Comparison of ENCODE assay signal across 25 cellular contexts in the genomic region with DNA sequence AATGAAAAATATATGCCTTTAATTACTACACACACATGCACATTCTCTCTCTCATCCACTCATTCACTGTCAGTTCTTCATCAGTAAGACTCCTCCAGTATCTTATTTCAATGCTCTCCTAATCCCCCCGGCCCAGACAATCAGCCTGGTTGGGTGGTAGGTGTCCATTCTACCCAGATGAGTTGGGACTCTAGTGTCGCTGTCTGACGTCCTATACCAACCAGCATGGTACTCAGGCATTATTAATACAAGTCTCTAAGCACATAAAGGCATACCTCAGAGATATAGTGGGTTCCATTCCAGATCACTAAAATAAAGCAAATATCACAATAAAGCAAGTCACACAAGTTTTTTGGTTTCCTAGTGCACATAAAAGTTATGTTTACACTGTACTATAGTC. TPM values are rescaled to one million over a fixed set of nuclear protein-coding genes. Genes with fewer than 3 reads are reported as not detected.
DNase-seq lines count a peak whose midpoint lies in the region; ATAC-seq, FAIRE-seq and TF ChIP-seq lines count a peak whose summit lies in the region.
"Had no signal": no experiment of that assay in that cellular context is flagged by ENCODE, and none has a peak within 500 bp of the region (broad histone marks: within the 10 kb centered on the region; RNA-seq: fewer than 3 reads in every experiment).

No MANE protein-coding gene starts in this region.

- no peak overlapping the region for H3K9ac ChIP-seq in BLaER1
- no peak overlapping the region for H3K9ac ChIP-seq in GM12878 (ENCODE audit: control insufficient read depth, insufficient read depth, low read length)
- H3K9ac ChIP-seq in trophoblast cell (ENCODE audit: low read length): no peak overlapping the region
- no peak overlapping the region for H3K9ac ChIP-seq in neuronal stem cell (ENCODE audit: low read depth, low read length, poor library complexity)
- H3K9ac ChIP-seq: GM23248 had no signal

- H3K79me2 ChIP-seq in GM12878 (ENCODE audit: control insufficient read depth, insufficient read depth, low read length) (peaks cover 25% of the 10 kb centered on the region), trophoblast cell (ENCODE audit: control insufficient read depth, insufficient read depth, low read length, poor library complexity) (peaks cover 6% of the 10 kb centered on the region)

- peaks cover 22% of the 10 kb centered on the region for H3K36me3 Mint-ChIP-seq in CD8-positive, alpha-beta T cell
- peaks cover 26% of the 10 kb centered on the region for H3K36me3 Mint-ChIP-seq in stimulated activated memory B cell treated with anti-CD40 and anti-IgM and Interleukin-4, amounts not matched to agents 10 μg/mL and 1 μg/mL and 100 μg/mL, for 72 hours

- no peaks in the 10 kb centered on the region for H3K27me3 Mint-ChIP-seq in CD8-positive, alpha-beta T cell (ENCODE audit: low read depth)
- H3K27me3 Mint-ChIP-seq in stimulated activated memory B cell treated with anti-CD40 and anti-IgM and Interleukin-4, amounts not matched to agents 10 μg/mL and 1 μg/mL and 100 μg/mL, for 72 hours: no peaks in the 10 kb centered on the region
- H3K27me3 Mint-ChIP-seq: CD8-positive, alpha-beta memory T cell had no signal

- peak overlapping the region; percentile 8 for H3K27ac Mint-ChIP-seq in CD8-positive, alpha-beta T cell
- H3K27ac Mint-ChIP-seq in stimulated activated memory B cell treated with anti-CD40 and anti-IgM and Interleukin-4, amounts not matched to agents 10 μg/mL and 1 μg/mL and 100 μg/mL, for 72 hours: no peak overlapping the region
- H3K27ac Mint-ChIP-seq: CD8-positive, alpha-beta memory T cell had no signal

- no peak overlapping the region for H2AK5ac ChIP-seq in trophoblast cell (ENCODE audit: low read length)
- no peak overlapping the region for H2AK5ac ChIP-seq in neuronal stem cell (ENCODE audit: low read depth, low read length)

- no peak overlapping the region for H3K14ac ChIP-seq in trophoblast cell (ENCODE audit: low read length)
- H3K14ac ChIP-seq in neuronal stem cell (ENCODE audit: low read length): no peak overlapping the region

- no peak for ATAC-seq in CD8-positive, alpha-beta T cell
- ATAC-seq in GM12878: no peak
- no peak for ATAC-seq in stimulated activated memory B cell treated with anti-CD40 and anti-IgM and Interleukin-4, amounts not matched to agents 10 μg/mL and 1 μg/mL and 100 μg/mL, for 72 hours
- ATAC-seq: A549 had no signal

- no peak for TF ChIP-seq POLR2A in GM12878 (IDR thresholded peaks at IDR 0.05; ENCODE audit: low read depth, low read length)

- intact Hi-C loops in CD8-positive, alpha-beta T cell (cut with DNase I, micrococcal nuclease): no loop called here
- intact Hi-C loops in GM12878 (cut with micrococcal nuclease; ENCODE audit: unreplicated experiment): no loop called here

- H4K8ac ChIP-seq in trophoblast cell (ENCODE audit: low read depth, low read length) (no peak overlapping the region), neuronal stem cell (ENCODE audit: low read depth, low read length) (no peak overlapping the region)

- RAD21 ChIA-PET in GM12878 (lab: Charles Lee; ENCODE audit: unreplicated experiment): no interaction called here

- H3K9me3 ChIP-seq in BLaER1 (peaks cover 24% of the 10 kb centered on the region), GM12878 (replicated peaks; ENCODE audit: control insufficient read depth, insufficient read depth, low read length) (peaks cover 3% of the 10 kb centered on the region; the same call in 2 of the 3 replicates), trophoblast cell (ENCODE audit: insufficient read depth, low read depth, low read length) (no peaks in the 10 kb centered on the region), neuronal stem cell (replicated peaks in 1 of 2; ENCODE audit: control insufficient read depth in 2 of 2, insufficient read depth in 1 of 2, low read depth in 1 of 2, low read length in 2 of 2) (peaks cover 4 to 42% of the 10 kb centered on the region in 2 donors)
- H3K9me3 ChIP-seq in CD8-positive, alpha-beta T cell (ENCODE audit: low read length): no peaks in the 10 kb centered on the region

- no peak for TF ChIP-seq EP300 in GM12878 (IDR thresholded peaks at IDR 0.05; ENCODE audit: borderline replicate concordance in 1 of 2, control insufficient read depth in 1 of 2, low read depth in 2 of 2, low read length in 2 of 2)

- H3K27ac ChIP-seq in BLaER1 (no peak overlapping the region), GM12878 (ENCODE audit: control insufficient read depth, insufficient read depth) (no peak overlapping the region), trophoblast cell (ENCODE audit: low read depth, low read length) (no peak overlapping the region), neuronal stem cell (replicated peaks; ENCODE audit: low read length) (no peak overlapping the region)
- H3K27ac ChIP-seq in CD8-positive, alpha-beta T cell (ENCODE audit: low read depth, low read length): no peak overlapping the region
- H3K27ac ChIP-seq: A549, C4-2B, GM23248 had no signal

- H3K4me3 Mint-ChIP-seq in CD8-positive, alpha-beta T cell: no peak overlapping the region
- no peak overlapping the region for H3K4me3 Mint-ChIP-seq in stimulated activated memory B cell treated with anti-CD40 and anti-IgM and Interleukin-4, amounts not matched to agents 10 μg/mL and 1 μg/mL and 100 μg/mL, for 72 hours
- H3K4me3 Mint-ChIP-seq: CD4-positive, CD25-positive, alpha-beta regulatory T cell had no signal

- H3K4me2 ChIP-seq in BLaER1 (peak overlapping the region; percentile 41), GM12878 (ENCODE audit: control insufficient read depth, insufficient read depth) (no peak overlapping the region), trophoblast cell (ENCODE audit: low read length) (no peak overlapping the region), neuronal stem cell (ENCODE audit: insufficient read depth, low read length, poor library complexity, severe bottlenecking) (no peak overlapping the region)
- H3K4me2 ChIP-seq: A549 had no signal

- H3K36me3 ChIP-seq in BLaER1 (peaks cover 80% of the 10 kb centered on the region), GM12878 (ENCODE audit: control insufficient read depth in 2 of 2, insufficient read depth in 2 of 2, low read length in 1 of 2) (no peaks in the 10 kb centered on the region; a peak in 1 of 4 replicates), trophoblast cell (ENCODE audit: control insufficient read depth in 1 of 2, insufficient read depth in 2 of 2, low read length in 2 of 2) (peaks cover 1 to 3% of the 10 kb centered on the region in 2 experiments), neuronal stem cell (replicated peaks in 1 of 2; ENCODE audit: control insufficient read depth in 2 of 2, insufficient read depth in 2 of 2, low read length in 2 of 2) (peaks cover 12 to 60% of the 10 kb centered on the region in 2 donors)
- H3K36me3 ChIP-seq in CD8-positive, alpha-beta T cell (ENCODE audit: insufficient read depth, low read length): no peaks in the 10 kb centered on the region

- in situ Hi-C loops in GM12878 (cut with MboI): loop anchor here (25.0 kb wide), 1 partner anchor 692 kb away; a partner anchor contains a TSS

- H3K23ac ChIP-seq in trophoblast cell (ENCODE audit: low read length) (no peak overlapping the region), neuronal stem cell (ENCODE audit: low read depth, low read length, poor library complexity) (no peak overlapping the region)

- SMC1A ChIA-PET in GM12878 (lab: Charles Lee; ENCODE audit: uncharacterized antibody, unreplicated experiment): no interaction called here

- CTCF ChIA-PET in CD8-positive, alpha-beta T cell (lab: Charles Lee): interaction anchor here (0.7 kb wide), 1 partner anchor 9 kb away, joined by 3 read pairs; no protein-coding TSS in a partner anchor
- CTCF ChIA-PET in GM12878 (lab: Yijun Ruan, JAX): no interaction called here

- WGBS in GM12878 (ENCODE audit: insufficient coverage, insufficient replicate concordance, low lambda C conversion rate, missing lambda C conversion rate): 28% methylated on average over 3 of the region's 3 CpGs
- WGBS in trophoblast cell (ENCODE audit: extremely low coverage, insufficient coverage, insufficient read length): no CpG with 5 or more reads among the region's 3 CpGs
- no CpG with 5 or more reads among the region's 3 CpGs for WGBS in neuronal stem cell (ENCODE audit: extremely low coverage in 2 of 2, insufficient read length in 2 of 2, insufficient replicate concordance in 1 of 2), 2 donors

- no peak overlapping the region for H4K12ac ChIP-seq in trophoblast cell (ENCODE audit: low read depth, low read length)

- no peak for DNase-seq in CD8-positive, alpha-beta T cell
- DNase-seq in GM12878 (ENCODE audit: low read depth, low spot score): no peak
- no peak for DNase-seq in trophoblast cell
- no peak for DNase-seq in neuronal stem cell (ENCODE audit: low spot score)
- no peak for DNase-seq in NCI-H1105 treated with DMSO at 0.1 percent for 48 hours (lab: John Stamatoyannopoulos, UW)
- DNase-seq: 8988T; ACHN; AML-193; BE2C; CD4-positive, CD25-positive, alpha-beta regulatory T cell; CD8-positive, alpha-beta memory T cell; DMS 273 treated with DMSO at 0.1 percent for 48 hours; DMS79; EL; GDM1; GM23248; H7; HCEC 1CT had no signal

- TF ChIP-seq RAD21 in GM12878 (IDR thresholded peaks at IDR 0.05; ENCODE audit: insufficient read depth, low read depth, low read length): no peak

- POLR2A ChIA-PET in CD8-positive, alpha-beta T cell (lab: Charles Lee): no interaction called here
- POLR2A ChIA-PET in GM12878 (lab: Charles Lee): no interaction called here

- H3K4me1 ChIP-seq in BLaER1 (peaks cover 74% of the 10 kb centered on the region), GM12878 (ENCODE audit: control insufficient read depth, insufficient read depth, low read length) (no peaks in the 10 kb centered on the region), trophoblast cell (ENCODE audit: control insufficient read depth in 1 of 2, insufficient read depth in 2 of 2, low read length in 2 of 2) (no peaks in the 10 kb centered on the region), neuronal stem cell (ENCODE audit: control insufficient read depth in 2 of 2, insufficient read depth in 1 of 2, low read depth in 1 of 2, low read length in 2 of 2) (peaks cover 0 to 2% of the 10 kb centered on the region in 2 donors)
- H3K4me1 ChIP-seq in CD8-positive, alpha-beta T cell (ENCODE audit: insufficient read depth, low read length): peaks cover 6% of the 10 kb centered on the region

- H2AFZ ChIP-seq in GM12878 (ENCODE audit: control insufficient read depth, low read depth, low read length) (no peak overlapping the region), trophoblast cell (ENCODE audit: insufficient read depth, low read length, poor library complexity) (no peak overlapping the region), neuronal stem cell (ENCODE audit: low read length) (no peak overlapping the region)
- H2AFZ ChIP-seq: GM23248 had no signal

- no peak overlapping the region for H3K4me3 ChIP-seq in BLaER1
- H3K4me3 ChIP-seq in CD8-positive, alpha-beta T cell (ENCODE audit: low read depth, low read length): no peak overlapping the region
- no peak overlapping the region for H3K4me3 ChIP-seq in GM12878
- no peak overlapping the region for H3K4me3 ChIP-seq in trophoblast cell (ENCODE audit: low read depth, low read length)
- H3K4me3 ChIP-seq in neuronal stem cell (ENCODE audit: low read length in 2 of 2): no peak overlapping the region
- H3K4me3 ChIP-seq: A549, GM23248 had no signal

- FAIRE-seq in GM12878 (lab: Jason Lieb, UNC): peak; percentile 62
- FAIRE-seq: A549, D721Med, GM12891, H1 had no signal

- BruUV-seq in GM12878 (replicated peaks; lab: Mats Ljungman, UMichigan): no TSS peak

- H4K20me1 ChIP-seq in BLaER1: peaks cover 100% of the 10 kb centered on the region
- H4K20me1 ChIP-seq in GM12878 (ENCODE audit: control insufficient read depth, insufficient read depth): no peaks in the 10 kb centered on the region; the same call in 1 of the 2 replicates

- no peak overlapping the region for H2BK15ac ChIP-seq in neuronal stem cell (ENCODE audit: low read length)

- H3K9me3 Mint-ChIP-seq in CD8-positive, alpha-beta T cell: no peaks in the 10 kb centered on the region
- no peaks in the 10 kb centered on the region for H3K9me3 Mint-ChIP-seq in stimulated activated memory B cell treated with anti-CD40 and anti-IgM and Interleukin-4, amounts not matched to agents 10 μg/mL and 1 μg/mL and 100 μg/mL, for 72 hours

- H2BK12ac ChIP-seq in trophoblast cell (ENCODE audit: low read length) (no peak overlapping the region), neuronal stem cell (ENCODE audit: low read length) (no peak overlapping the region)

- no peak overlapping the region for H3K18ac ChIP-seq in trophoblast cell (ENCODE audit: low read length)
- no peak overlapping the region for H3K18ac ChIP-seq in neuronal stem cell (ENCODE audit: low read length)

- H3K27me3 ChIP-seq in BLaER1 (no peaks in the 10 kb centered on the region), GM12878 (replicated peaks in 1 of 2; ENCODE audit: control insufficient read depth in 2 of 2, insufficient read depth in 2 of 2, low read length in 1 of 2) (no peaks in the 10 kb centered on the region), trophoblast cell (ENCODE audit: insufficient read depth, low read length) (no peaks in the 10 kb centered on the region), neuronal stem cell (ENCODE audit: control insufficient read depth in 3 of 3, insufficient read depth in 3 of 3, low read depth in 1 of 3, low read length in 3 of 3) (no peaks in the 10 kb centered on the region)
- no peaks in the 10 kb centered on the region for H3K27me3 ChIP-seq in CD8-positive, alpha-beta T cell (ENCODE audit: insufficient read depth, low read length)
- H3K27me3 ChIP-seq: BE2C had no signal

- H3K79me1 ChIP-seq in trophoblast cell (ENCODE audit: low read length): no peaks in the 10 kb centered on the region
- no peaks in the 10 kb centered on the region for H3K79me1 ChIP-seq in neuronal stem cell (ENCODE audit: low read depth, low read length)

- TF ChIP-seq CTCF in CD8-positive, alpha-beta T cell (IDR thresholded peaks at IDR 0.05): no peak
- TF ChIP-seq CTCF in GM12878 (IDR thresholded peaks at IDR 0.05 in 2 of 3, conservative IDR thresholded peaks at IDR 0.05 in 1 of 3; ENCODE audit: control insufficient read depth in 2 of 3, extremely low read depth in 1 of 3, insufficient read depth in 1 of 3, low read depth in 3 of 3, low read length in 3 of 3): no peak

- H3K4ac ChIP-seq in trophoblast cell (ENCODE audit: low read depth, low read length): peak overlapping the region; percentile 81
- no peak overlapping the region for H3K4ac ChIP-seq in neuronal stem cell (ENCODE audit: low read length)

- H4K91ac ChIP-seq in trophoblast cell (ENCODE audit: low read depth, low read length) (no peak overlapping the region), neuronal stem cell (ENCODE audit: low read depth, low read length, poor library complexity) (no peak overlapping the region)

- H2BK5ac ChIP-seq in trophoblast cell (ENCODE audit: low read depth, low read length, poor library complexity) (no peak overlapping the region), neuronal stem cell (ENCODE audit: low read length) (no peak overlapping the region)

- H2BK120ac ChIP-seq in trophoblast cell (ENCODE audit: insufficient read depth, low read length, poor library complexity) (no peak overlapping the region), neuronal stem cell (ENCODE audit: low read depth, low read length) (no peak overlapping the region)

- peaks cover 39% of the 10 kb centered on the region for H3K4me1 Mint-ChIP-seq in CD8-positive, alpha-beta T cell (ENCODE audit: low read depth)
- H3K4me1 Mint-ChIP-seq in stimulated activated memory B cell treated with anti-CD40 and anti-IgM and Interleukin-4, amounts not matched to agents 10 μg/mL and 1 μg/mL and 100 μg/mL, for 72 hours: peaks cover 23% of the 10 kb centered on the region

RNA-seq across cellular contexts. Expression of a gene that starts 19.8 kb away (rescaled TPM):
- 10 to 100 TPM; 62.4 to 64.3 TPM for total RNA-seq in CD8-positive, alpha-beta T cell
- total RNA-seq in GM12878 (2013; cell fraction: nucleolus; rRNA removed): 59.2 and 62.6 TPM in 2 replicates
- 18.0 and 20.2 TPM in 2 replicates for total RNA-seq in GM12878 (2014; rRNA removed)
- 25.7 and 26.1 TPM in 2 replicates for total RNA-seq in GM12878 (2014; rRNA removed; fragmentation: Illumina TruSeq; extraction: Trizol)
- 22.9 and 23.4 TPM in 2 replicates for total RNA-seq in GM12878 (2021)
- polyA plus RNA-seq in GM12878 (2011; ENCODE audit: low read depth): 5.8 TPM
- polyA plus RNA-seq in GM12878 (2011; rRNA removed): 10.0 and 13.8 TPM in 2 replicates
- 3.5 and 3.7 TPM in 2 replicates for polyA plus RNA-seq in GM12878 (2011; cell fraction: cytosol; rRNA removed)
- polyA plus RNA-seq in GM12878 (2011; cell fraction: nucleus; rRNA removed): 9.3 and 10.4 TPM in 2 replicates
- 7.4 and 8.1 TPM in 2 replicates for polyA plus RNA-seq in GM12878 (2012)
- polyA plus RNA-seq in GM12878 (2014; fragmentation: Illumina TruSeq; extraction: Trizol): 12.5 and 15.6 TPM in 2 replicates
- 1 to 10 TPM; 2.9 to 4.0 TPM for polyA plus RNA-seq in GM12878 (2014; fragmentation: Nextera tagmentation; extraction: Ambion mirVana)
- polyA plus RNA-seq in GM12878 (2014; rRNA removed): 6.3 and 6.8 TPM in 2 replicates
- polyA plus RNA-seq in GM12878 (2016; fragmentation: Nextera tagmentation; extraction: Ambion mirVana): 1 to 10 TPM; 4.1 to 8.6 TPM
- 20.1 and 37.1 TPM in 2 replicates for polyA minus RNA-seq in GM12878 (2011; rRNA and poly(A)+ RNA removed)
- 6.1 and 9.5 TPM in 2 replicates for polyA minus RNA-seq in GM12878 (2011; cell fraction: cytosol; rRNA and poly(A)+ RNA removed)
- polyA minus RNA-seq in GM12878 (2011; cell fraction: nucleus; rRNA and poly(A)+ RNA removed): 15.2 and 19.6 TPM in 2 replicates
- polyA plus RNA-seq in trophoblast cell (2013): 19.8 and 20.8 TPM in 2 replicates
- 37.9 TPM for polyA plus RNA-seq in neuronal stem cell (2013, experiment 1 of 2)
- 39.2 TPM for polyA plus RNA-seq in neuronal stem cell (2013, experiment 2 of 2)
